In the genomic region with DNA sequence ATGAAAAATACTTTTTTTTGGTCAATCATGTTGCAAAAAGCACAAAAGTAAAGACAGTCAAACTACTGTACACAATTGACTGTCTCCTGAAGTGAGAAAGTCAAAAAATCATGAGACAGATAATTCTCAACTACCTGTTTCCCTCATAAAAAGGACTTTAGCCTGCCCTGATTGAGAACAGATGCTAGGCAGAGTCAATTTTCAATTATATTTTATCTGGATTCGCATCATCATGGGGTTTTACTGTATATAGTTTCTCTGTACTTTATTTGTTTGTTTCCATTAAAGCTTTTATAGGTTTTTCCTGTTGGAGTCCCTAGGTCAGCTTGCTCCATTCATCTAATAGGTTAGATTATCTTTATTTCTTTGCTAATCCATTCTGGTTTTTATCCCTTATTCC, we compare ENCODE assay signal across 27 cellular contexts.
"Had no signal": no experiment of that assay in that cellular context is flagged by ENCODE, and none has a peak within 500 bp of the region (broad histone marks: within the 10 kb centered on the region; RNA-seq: fewer than 3 reads in every experiment).

No MANE protein-coding gene starts in this region.

- H3K27ac ChIP-seq: brain microvascular endothelial cell, coronary artery, dorsolateral prefrontal cortex had no signal

- H3K27me3 ChIP-seq: brain microvascular endothelial cell, dorsolateral prefrontal cortex had no signal

- ATAC-seq: activated T-cell treated with anti-CD3 and anti-CD28 coated beads, Interleukin-2, amount 50 U/mL, for 4 hours; activated T-helper 17 cell treated with anti-CD3 and anti-CD28 coated beads, Interleukin-2, amount 50 U/mL, for 72 hours; esophagus mucosa; WTC11 had no signal

- H3K36me3 ChIP-seq: brain microvascular endothelial cell had no signal

- H3K4me3 ChIP-seq: coronary artery, dorsolateral prefrontal cortex had no signal

- DNase-seq: activated CD4-positive, alpha-beta memory T cell treated with anti-CD3 and anti-CD28 coated beads, Interleukin-2, amount 10 ng/mL, durations not matched to agents 7 days and 5 days; activated CD4-positive, alpha-beta T cell treated with anti-CD3 and anti-CD28 coated beads for 1 hour; activated CD4-positive, alpha-beta T cell treated with anti-CD3 and anti-CD28 coated beads for 4 hours; activated CD4-positive, alpha-beta T cell treated with anti-CD3 and anti-CD28 coated beads, Interleukin-2, amount 10 ng/mL, durations not matched to agents 7 days and 5 days; activated CD4-positive, alpha-beta T cell treated with anti-CD3 and anti-CD28 coated beads, Interleukin-2, amount 50 U/mL, for 4 hours; activated CD8-positive, alpha-beta memory T cell treated with anti-CD3 and anti-CD28 coated beads, Interleukin-2, amount 50 U/mL, for 48 hours; activated effector memory CD4-positive, alpha-beta T cell treated with Interleukin-2 at 50 U/mL for 16 hours; activated gamma-delta T cell treated with Interleukin-2 at 50 U/mL for 16 hours; activated naive CD4-positive, alpha-beta T cell treated with anti-CD3 and anti-CD28 coated beads, Interleukin-2, amount 50 U/mL, for 16 hours; activated naive CD4-positive, alpha-beta T cell treated with Interleukin-2 at 50 U/mL for 16 hours; activated T-cell treated with anti-CD3 and anti-CD28 coated beads for 4 hours; activated T-cell treated with anti-CD3 and anti-CD28 coated beads, Interleukin-2, amount 50 U/mL, for 4 hours; amniotic stem cell; anterior cingulate cortex; brain microvascular endothelial cell; dorsolateral prefrontal cortex; effector memory CD4-positive, alpha-beta T cell; endodermal cell; foreskin fibroblast; head of caudate nucleus; T-helper 2 cell had no signal

- FAIRE-seq: astrocyte, bronchial epithelial cell had no signal
